ENCODE assay signal across 9 cellular contexts in genomic region chr15:67186226-67186649, GRCh38.
DNase-seq lines count a peak whose midpoint lies in the region; ATAC-seq, FAIRE-seq and TF ChIP-seq lines count a peak whose summit lies in the region.
"Had no signal": no experiment of that assay in that cellular context is flagged by ENCODE, and none has a peak within 500 bp of the region (broad histone marks: within the 10 kb centered on the region; RNA-seq: fewer than 3 reads in every experiment).

No MANE protein-coding gene starts in this region.

- peak overlapping the region in 1 of 4 donors; percentile 24 for H3K27ac ChIP-seq in pancreas

- no peaks in the 10 kb centered on the region for H3K9me3 Mint-ChIP-seq in CD14-positive monocyte

- ATAC-seq in pancreas (peak; percentile 29 to 43 (median 38)), HG02852 (IDR thresholded peaks at IDR 0.05; ENCODE audit: unreplicated experiment) (no peak), GM21825 (IDR thresholded peaks at IDR 0.05; ENCODE audit: unreplicated experiment) (no peak)

- H3K9me3 ChIP-seq in pancreas, result no peaks in the 10 kb centered on the region

- FAIRE-seq in pancreas (lab: Jason Lieb, UNC), result no peak

- H3K4me3 Mint-ChIP-seq in CD14-positive monocyte, result no peak overlapping the region

- H3K4me1 ChIP-seq in pancreas, result peaks cover 3 to 8% (median 5%) of the 10 kb centered on the region in 3 donors

- no peak for TF ChIP-seq CTCF in CD14-positive monocyte (IDR thresholded peaks at IDR 0.05)
- TF ChIP-seq CTCF in fibroblast of the aortic adventitia (IDR thresholded peaks at IDR 0.05; ENCODE audit: insufficient read depth, low read length), result no peak
- no peak for TF ChIP-seq CTCF in pancreas (IDR thresholded peaks at IDR 0.05)
- no peak for TF ChIP-seq CTCF in GM13976 (IDR thresholded peaks at IDR 0.05; ENCODE audit: borderline replicate concordance, control extremely low read depth, extremely low read depth, insufficient read depth, missing control alignments)

- peaks cover 0 to 3% (median 2%) of the 10 kb centered on the region in 3 donors for H3K27me3 Mint-ChIP-seq in CD14-positive monocyte (ENCODE audit: low read depth in 3 of 3)

- DNase-seq in CD14-positive monocyte (ENCODE audit: low spot score), result peak; percentile 84
- peak; percentile 28 for DNase-seq in OCI-M1 (lab: John Stamatoyannopoulos, UW)
- peak; percentile 68 for DNase-seq in fibroblast of the aortic adventitia (ENCODE audit: low read depth)
- DNase-seq in pancreas, result peak in 3 of 6 donors; percentile 9 to 41 (median 35)
- no peak for DNase-seq in GM13976 (ENCODE audit: low spot score)
- DNase-seq in NCI-H510A treated with DMSO at 0.1 percent for 48 hours (lab: John Stamatoyannopoulos, UW), result no peak
- DNase-seq: dermis blood vessel endothelial cell had no signal

- peaks cover 19% of the 10 kb centered on the region for H3K4me1 Mint-ChIP-seq in CD14-positive monocyte

- intact Hi-C loops in CD14-positive monocyte (cut with micrococcal nuclease), result loop anchor here in 1 of 2 donors (5.0 kb wide), 1 partner anchor 34 kb away; no protein-coding TSS in a partner anchor
- intact Hi-C loops in pancreas (cut with DNase I), result no loop called here

- H3K4me3 ChIP-seq in fibroblast of the aortic adventitia (ENCODE audit: low read depth, low read length) (no peak overlapping the region), pancreas (no peak overlapping the region)

- peaks cover 0 to 51% (median 10%) of the 10 kb centered on the region in 3 donors for H3K36me3 ChIP-seq in pancreas

- in situ Hi-C loops in GM13976 (cut with MboI; ENCODE audit: low sequenced_read_pairs, unreplicated experiment), result no loop called here

- no peaks in the 10 kb centered on the region for H3K27me3 ChIP-seq in pancreas

- H3K36me3 Mint-ChIP-seq in CD14-positive monocyte, result peaks cover 90 to 94% of the 10 kb centered on the region in 2 donors

- WGBS in pancreas, 2 donors, result 29 to 30% methylated on average over 6 of the region's 6 CpGs

- peak overlapping the region; percentile 68 to 93 (median 74) for H3K27ac Mint-ChIP-seq in CD14-positive monocyte

Comparison
In these comparisons a context has a peak if more than half of its experiments do, and no peak if none do; other contexts are left out.
1. DNase-seq: peak in CD14-positive monocyte (single experiment), OCI-M1 (single experiment) and fibroblast of the aortic adventitia (single experiment); none in GM13976 (single experiment) and NCI-H510A treated with DMSO at 0.1 percent for 48 hours (single experiment).
2. ATAC-seq: peak in pancreas (4 of 4); none in HG02852 (single experiment) and GM21825 (single experiment).